In genomic region chr20:44574372-44574771, GRCh38 we compare ENCODE assay signal across 30 cellular contexts. TPM values are rescaled to one million over a fixed set of nuclear protein-coding genes. Genes with fewer than 3 reads are reported as not detected.
DNase-seq lines count a peak whose midpoint lies in the region; ATAC-seq and TF ChIP-seq lines count a peak whose summit lies in the region.
"Had no signal": no experiment of that assay in that cellular context is flagged by ENCODE, and none has a peak within 500 bp of the region (broad histone marks: within the 10 kb centered on the region; RNA-seq: fewer than 3 reads in every experiment).

No MANE protein-coding gene starts in this region.

- no peaks in the 10 kb centered on the region for H3K27me3 ChIP-seq in SK-N-SH (ENCODE audit: insufficient read depth)
- no peaks in the 10 kb centered on the region for H3K27me3 ChIP-seq in esophagus muscularis mucosa
- H3K27me3 ChIP-seq in transverse colon, result no peaks in the 10 kb centered on the region
- H3K27me3 ChIP-seq in breast epithelium, result no peaks in the 10 kb centered on the region
- H3K27me3 ChIP-seq in trophoblast cell (ENCODE audit: insufficient read depth, low read length), result no peaks in the 10 kb centered on the region
- H3K27me3 ChIP-seq: SJCRH30, upper lobe of left lung had no signal

- no peaks in the 10 kb centered on the region for H3K9me3 ChIP-seq in SK-N-SH
- H3K9me3 ChIP-seq in esophagus muscularis mucosa, result no peaks in the 10 kb centered on the region
- H3K9me3 ChIP-seq in transverse colon, result no peaks in the 10 kb centered on the region
- no peaks in the 10 kb centered on the region for H3K9me3 ChIP-seq in breast epithelium
- H3K9me3 ChIP-seq in trophoblast cell (ENCODE audit: insufficient read depth, low read depth, low read length), result no peaks in the 10 kb centered on the region
- H3K9me3 ChIP-seq: SJCRH30, upper lobe of left lung had no signal

- H3K4ac ChIP-seq in trophoblast cell (ENCODE audit: low read depth, low read length), result no peak overlapping the region

- H2AFZ ChIP-seq in SK-N-SH (ENCODE audit: low read depth) (no peak overlapping the region), trophoblast cell (ENCODE audit: insufficient read depth, low read length, poor library complexity) (no peak overlapping the region)

- H3F3A ChIP-seq in SK-N-SH (replicated peaks; ENCODE audit: insufficient read depth), result peaks cover 30% of the 10 kb centered on the region

- no peak overlapping the region for H4K8ac ChIP-seq in trophoblast cell (ENCODE audit: low read depth, low read length)

- in situ Hi-C loops in transverse colon (cut with MboI; ENCODE audit: low pct_ligation_motif_present in 1 of 4, low pct_unique_long_range_greater_than_20kb in 1 of 4, low sequenced_read_pairs in 3 of 4), result no loop called here

- H3K36me3 ChIP-seq in SK-N-SH (replicated peaks in 1 of 2; ENCODE audit: control insufficient read depth in 1 of 2, insufficient read depth in 2 of 2, low read length in 1 of 2), result no peaks in the 10 kb centered on the region
- no peaks in the 10 kb centered on the region for H3K36me3 ChIP-seq in esophagus muscularis mucosa
- no peaks in the 10 kb centered on the region for H3K36me3 ChIP-seq in transverse colon
- no peaks in the 10 kb centered on the region for H3K36me3 ChIP-seq in breast epithelium
- no peaks in the 10 kb centered on the region for H3K36me3 ChIP-seq in trophoblast cell (ENCODE audit: control insufficient read depth in 1 of 2, insufficient read depth in 2 of 2, low read length in 2 of 2)
- H3K36me3 ChIP-seq: SJCRH30, upper lobe of left lung had no signal

- peaks cover 35% of the 10 kb centered on the region for H3K79me2 ChIP-seq in SK-N-SH (ENCODE audit: insufficient read depth)
- H3K79me2 ChIP-seq in trophoblast cell (ENCODE audit: control insufficient read depth, insufficient read depth, low read length, poor library complexity), result no peaks in the 10 kb centered on the region

- H3K18ac ChIP-seq in trophoblast cell (ENCODE audit: low read length), result no peak overlapping the region

- no peak overlapping the region for H4K91ac ChIP-seq in trophoblast cell (ENCODE audit: low read depth, low read length)

- H3K27me3 Mint-ChIP-seq in osteocyte (ENCODE audit: unreplicated experiment), result no peaks in the 10 kb centered on the region
- H3K27me3 Mint-ChIP-seq: activated B cell treated with CpG ODN at 0.5 μM for 24 hours; activated CD4-positive, alpha-beta T cell treated with anti-CD3 and anti-CD28 coated beads, Interleukin-2, amount 10 ng/mL, durations not matched to agents 7 days and 5 days; activated naive CD8-positive, alpha-beta T cell had no signal

- H2BK5ac ChIP-seq in trophoblast cell (ENCODE audit: low read depth, low read length, poor library complexity), result no peak overlapping the region

- no peak overlapping the region for H4K12ac ChIP-seq in trophoblast cell (ENCODE audit: low read depth, low read length)

- H3K4me2 ChIP-seq in SK-N-SH (no peak overlapping the region), trophoblast cell (ENCODE audit: low read length) (no peak overlapping the region)

- H3K79me1 ChIP-seq in trophoblast cell (ENCODE audit: low read length), result no peaks in the 10 kb centered on the region

- H3K9ac ChIP-seq in SK-N-SH, result no peak overlapping the region
- no peak overlapping the region for H3K9ac ChIP-seq in trophoblast cell (ENCODE audit: low read length)

- intact Hi-C loops in esophagus muscularis mucosa (cut with DNase I), result no loop called here
- intact Hi-C loops in transverse colon (cut with DNase I; ENCODE audit: low total_unique reads), result no loop called here
- intact Hi-C loops in breast epithelium (cut with DNase I; ENCODE audit: low total_unique reads), result no loop called here

- H3K4me3 Mint-ChIP-seq in osteocyte (ENCODE audit: unreplicated experiment), result no peak overlapping the region
- H3K4me3 Mint-ChIP-seq: activated B cell treated with CpG ODN at 0.5 μM for 24 hours; activated CD4-positive, alpha-beta T cell treated with anti-CD3 and anti-CD28 coated beads, Interleukin-2, amount 10 ng/mL, durations not matched to agents 7 days and 5 days; activated naive CD8-positive, alpha-beta T cell; H9; neural crest cell had no signal

- TF ChIP-seq POLR2A in esophagus muscularis mucosa (IDR thresholded peaks at IDR 0.05; ENCODE audit: low read depth) (no peak), transverse colon (IDR thresholded peaks at IDR 0.05) (no peak), breast epithelium (IDR thresholded peaks at IDR 0.05) (no peak)

- H3K4me1 ChIP-seq in SK-N-SH (ENCODE audit: control insufficient read depth in 1 of 2, insufficient read depth in 2 of 2, low read depth in 1 of 2, low read length in 1 of 2), result peaks cover 14 to 26% of the 10 kb centered on the region in 2 experiments; a peak in 3 of 4 replicates
- H3K4me1 ChIP-seq in esophagus muscularis mucosa, result peaks cover 62 to 85% (median 81%) of the 10 kb centered on the region in 4 donors
- peaks cover 5 to 42% (median 24%) of the 10 kb centered on the region in 4 donors for H3K4me1 ChIP-seq in transverse colon
- peaks cover 6 to 17% of the 10 kb centered on the region in 2 donors for H3K4me1 ChIP-seq in breast epithelium
- H3K4me1 ChIP-seq in trophoblast cell (ENCODE audit: control insufficient read depth in 1 of 2, insufficient read depth in 2 of 2, low read length in 2 of 2), result peaks cover 0 to 3% of the 10 kb centered on the region in 2 experiments

- H3K4me3 ChIP-seq in SK-N-SH (ENCODE audit: low read depth in 2 of 2, low read length in 1 of 2), result no peak overlapping the region
- no peak overlapping the region for H3K4me3 ChIP-seq in esophagus muscularis mucosa
- H3K4me3 ChIP-seq in transverse colon, result no peak overlapping the region
- no peak overlapping the region for H3K4me3 ChIP-seq in breast epithelium
- no peak overlapping the region for H3K4me3 ChIP-seq in trophoblast cell (ENCODE audit: low read depth, low read length)
- H3K4me3 ChIP-seq: GM12878, SJCRH30, upper lobe of left lung had no signal

- DNase-seq in SK-N-SH, result no peak
- no peak for DNase-seq in esophagus muscularis mucosa (ENCODE audit: extremely low spot score)
- no peak for DNase-seq in osteocyte (ENCODE audit: extremely low spot score, unreplicated experiment)
- no peak for DNase-seq in transverse colon
- DNase-seq in breast epithelium (ENCODE audit: low spot score in 2 of 2), result no peak
- DNase-seq in trophoblast cell, result no peak
- DNase-seq: activated B cell treated with CpG ODN at 0.5 μM for 24 hours; activated CD4-positive, alpha-beta T cell treated with anti-CD3 and anti-CD28 coated beads, Interleukin-2, amount 10 ng/mL, durations not matched to agents 7 days and 5 days; activated effector memory CD4-positive, alpha-beta T cell treated with Interleukin-2 at 50 U/mL for 16 hours; activated T-cell treated with anti-CD3 and anti-CD28 coated beads, Interleukin-2, amount 50 U/mL, for 1 hour; anterior cingulate cortex; COR-L47; effector CD8-positive, alpha-beta T cell; H9; NCI-H1048; NCI-H1694 treated with DMSO at 0.1 percent for 48 hours; NCI-H510A; RPMI8226; SJCRH30; stimulated activated CD4-positive, alpha-beta T cell treated with anti-CD3 and anti-CD28 coated beads, Interleukin-4, amount 100 ng/mL, for 4 hours; T-helper 1 cell; upper lobe of left lung had no signal

- peak overlapping the region; percentile 92 for H3K27ac Mint-ChIP-seq in osteocyte (ENCODE audit: unreplicated experiment)
- H3K27ac Mint-ChIP-seq: activated B cell treated with CpG ODN at 0.5 μM for 24 hours; activated CD4-positive, alpha-beta T cell treated with anti-CD3 and anti-CD28 coated beads, Interleukin-2, amount 10 ng/mL, durations not matched to agents 7 days and 5 days; activated naive CD8-positive, alpha-beta T cell; H9 had no signal

- peaks cover 49% of the 10 kb centered on the region for H3K4me1 Mint-ChIP-seq in osteocyte (ENCODE audit: unreplicated experiment)

- H3K27ac ChIP-seq in SK-N-SH (ENCODE audit: low read depth in 2 of 2, low read length in 1 of 2), result peak overlapping the region; percentile 83 to 97
- H3K27ac ChIP-seq in esophagus muscularis mucosa (replicated peaks in 1 of 4), result peak overlapping the region; percentile 86 to 90 (median 88)
- H3K27ac ChIP-seq in transverse colon, result peak overlapping the region; percentile 77 to 85 (median 82)
- no peak overlapping the region for H3K27ac ChIP-seq in breast epithelium
- no peak overlapping the region for H3K27ac ChIP-seq in trophoblast cell (ENCODE audit: low read depth, low read length)
- H3K27ac ChIP-seq: 22Rv1, C4-2B, SJCRH30 had no signal

- H2AK5ac ChIP-seq in trophoblast cell (ENCODE audit: low read length), result no peak overlapping the region

- no peaks in the 10 kb centered on the region for H3K9me2 ChIP-seq in SK-N-SH

- no peak for TF ChIP-seq RAD21 in SK-N-SH (IDR thresholded peaks at IDR 0.05; ENCODE audit: low read length)

- H2BK120ac ChIP-seq in trophoblast cell (ENCODE audit: insufficient read depth, low read length, poor library complexity), result no peak overlapping the region

- POLR2A ChIA-PET in SK-N-SH (lab: Yijun Ruan, JAX), result no interaction called here

- 94% methylated on average over 4 of the region's 4 CpGs for WGBS in SK-N-SH (ENCODE audit: low lambda C conversion rate)
- 99% methylated on average over 4 of the region's 4 CpGs for WGBS in esophagus muscularis mucosa
- WGBS in transverse colon (ENCODE audit: low coverage in 1 of 2), 2 donors, result 95 to 97% methylated on average over 4 of the region's 4 CpGs
- no CpG with 5 or more reads among the region's 4 CpGs for WGBS in trophoblast cell (ENCODE audit: extremely low coverage, insufficient coverage, insufficient read length)

- no peak overlapping the region for H3K23ac ChIP-seq in trophoblast cell (ENCODE audit: low read length)

- H2BK12ac ChIP-seq in trophoblast cell (ENCODE audit: low read length), result no peak overlapping the region

- H3K14ac ChIP-seq in trophoblast cell (ENCODE audit: low read length), result no peak overlapping the region

- TF ChIP-seq CTCF in SK-N-SH (IDR thresholded peaks at IDR 0.05), result no peak
- no peak for TF ChIP-seq CTCF in esophagus muscularis mucosa (IDR thresholded peaks at IDR 0.05)
- no peak for TF ChIP-seq CTCF in osteocyte (IDR thresholded peaks at IDR 0.05)
- no peak for TF ChIP-seq CTCF in transverse colon (IDR thresholded peaks at IDR 0.05)
- TF ChIP-seq CTCF in breast epithelium (IDR thresholded peaks at IDR 0.05), result no peak

- H3K9me3 Mint-ChIP-seq in osteocyte (ENCODE audit: unreplicated experiment), result no peaks in the 10 kb centered on the region
- H3K9me3 Mint-ChIP-seq: activated B cell treated with CpG ODN at 0.5 μM for 24 hours, H9, neural crest cell had no signal

- H3K36me3 Mint-ChIP-seq in osteocyte (ENCODE audit: unreplicated experiment), result peaks cover 2% of the 10 kb centered on the region

- no peak for ATAC-seq in SK-N-SH treated with all-trans-retinoic acid at 6 μM for 48 hours
- ATAC-seq in HG03439 (IDR thresholded peaks at IDR 0.05; ENCODE audit: unreplicated experiment), result no peak
- ATAC-seq: GM12878, sciatic nerve had no signal

- no peaks in the 10 kb centered on the region for H4K20me1 ChIP-seq in SK-N-SH (ENCODE audit: insufficient read depth)

- CTCF ChIA-PET in SK-N-SH (lab: Yijun Ruan, JAX), result no interaction called here

- TF ChIP-seq EP300 in SK-N-SH (IDR thresholded peaks at IDR 0.05; ENCODE audit: borderline replicate concordance in 1 of 2, low read depth in 1 of 2, low read length in 1 of 2), result no peak
- no peak for TF ChIP-seq EP300 in esophagus muscularis mucosa (IDR thresholded peaks at IDR 0.05)
- TF ChIP-seq EP300 in transverse colon (IDR thresholded peaks at IDR 0.05; ENCODE audit: low read depth), result no peak

RNA-seq across cellular contexts. Expression of gene PKIG, which starts 8.0 kb away (rescaled TPM):
- polyA plus RNA-seq in SK-N-SH (2012; rRNA removed), result 63.9 and 92.9 TPM in 2 replicates
- polyA plus RNA-seq in SK-N-SH (2012; cell fraction: cytosol; rRNA removed), result 67.5 and 78.6 TPM in 2 replicates
- polyA plus RNA-seq in SK-N-SH (2012; cell fraction: nucleus; rRNA removed), result 29.9 and 37.7 TPM in 2 replicates
- 100 to 1,000 TPM; 305 to 398 (median 357) TPM for total RNA-seq in esophagus muscularis mucosa
- total RNA-seq in osteocyte, result 26.0 and 29.5 TPM in 2 replicates
- 100 to 1,000 TPM in 1 of 4 donors, 10 to 100 TPM in 3; 40.8 to 106 (median 80.4) TPM for total RNA-seq in transverse colon
- total RNA-seq in breast epithelium, result 100 to 1,000 TPM in 1 of 3 donors, 10 to 100 TPM in 2; 59.9 to 102 (median 99.1) TPM
- 27.2 and 27.9 TPM in 2 replicates for polyA plus RNA-seq in trophoblast cell (2013)

RNA-seq across cellular contexts. Expression of gene SERINC3, which starts 52.5 kb away (rescaled TPM):
- 105 and 173 TPM in 2 replicates for polyA plus RNA-seq in SK-N-SH (2012; rRNA removed)
- 101 and 124 TPM in 2 replicates for polyA plus RNA-seq in SK-N-SH (2012; cell fraction: cytosol; rRNA removed)
- 71.6 and 109 TPM in 2 replicates for polyA plus RNA-seq in SK-N-SH (2012; cell fraction: nucleus; rRNA removed)
- 100 to 1,000 TPM; 121 to 175 (median 138) TPM for total RNA-seq in esophagus muscularis mucosa
- 121 and 125 TPM in 2 replicates for total RNA-seq in osteocyte
- total RNA-seq in transverse colon, result 10 to 100 TPM; 19.3 to 85.7 (median 53.1) TPM
- total RNA-seq in breast epithelium, result 100 to 1,000 TPM in 2 of 3 donors, 10 to 100 TPM in 1; 91.1 to 254 (median 100) TPM
- polyA plus RNA-seq in trophoblast cell (2013), result 91.9 and 98.8 TPM in 2 replicates

Comparison
In these comparisons a context has a peak if more than half of its experiments do, and no peak if none do; other contexts are left out.
1. H3K27ac ChIP-seq: peak in SK-N-SH (2 of 2), esophagus muscularis mucosa (4 of 4) and transverse colon (4 of 4); none in breast epithelium (0 of 2) and trophoblast cell (single experiment).